Comparison of ENCODE assay signal across 8 cellular contexts in the genomic region with DNA sequence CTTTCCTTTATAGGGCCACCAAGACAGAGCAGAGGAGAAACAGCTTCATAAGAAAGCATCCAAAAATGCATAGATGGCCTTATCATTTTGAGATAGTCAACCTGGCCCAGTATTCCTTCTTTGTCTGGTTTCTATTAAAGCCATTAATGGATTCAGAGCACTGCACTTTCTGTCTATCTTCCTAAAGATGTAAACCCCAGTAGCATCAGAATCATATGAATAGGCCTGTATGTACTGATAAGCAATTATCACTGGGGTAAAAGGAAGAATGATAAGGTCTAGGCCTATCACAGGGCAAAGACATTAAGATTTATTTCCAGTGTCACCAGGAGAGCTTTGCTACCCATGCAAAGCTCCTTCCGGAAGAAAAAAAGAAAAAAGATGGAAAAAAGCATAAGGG.
"Had no signal": no experiment of that assay in that cellular context is flagged by ENCODE, and none has a peak within 500 bp of the region (broad histone marks: within the 10 kb centered on the region; RNA-seq: fewer than 3 reads in every experiment).

No MANE protein-coding gene starts in this region.

- H3K27ac ChIP-seq: GM23248 had no signal

- H3K9ac ChIP-seq: GM23248 had no signal

- H3K9me3 Mint-ChIP-seq: GM23338 had no signal

- H3K27ac Mint-ChIP-seq: GM23338 had no signal

- H2AFZ ChIP-seq: GM23248, GM23338 had no signal

- ATAC-seq: GM23338, HCT116 had no signal

- H3K4me3 Mint-ChIP-seq: GM23338, H9 had no signal

- H3K4me2 ChIP-seq: GM23338 had no signal

- DNase-seq: GM23248, GOT3, H7, H9, HCEC 1CT had no signal

- H3K36me3 ChIP-seq: HAP-1 had no signal

- H3K9me3 ChIP-seq: HAP-1 had no signal

- H3K4me3 ChIP-seq: GM23248, GM23338, HAP-1 had no signal
